Comparison of ENCODE assay signal across 18 cellular contexts in genomic region chr3:34258271-34259015, GRCh38.
DNase-seq lines count a peak whose midpoint lies in the region; TF ChIP-seq lines count a peak whose summit lies in the region.
"Had no signal": no experiment of that assay in that cellular context is flagged by ENCODE, and none has a peak within 500 bp of the region (broad histone marks: within the 10 kb centered on the region; RNA-seq: fewer than 3 reads in every experiment).

No MANE protein-coding gene starts in this region.

- no peaks in the 10 kb centered on the region for H3K79me1 ChIP-seq in mesendoderm (ENCODE audit: low read length)

- no peak overlapping the region for H3K27ac ChIP-seq in mesendoderm (ENCODE audit: low read depth, low read length)
- H3K27ac ChIP-seq: KMS-11, SJSA1, stomach had no signal

- DNase-seq in G401 (ENCODE audit: low spot score) (peak; percentile 29), NCI-H2107 (lab: John Stamatoyannopoulos, UW) (peak; percentile 25), astrocyte of the spinal cord (ENCODE audit: low read depth, low spot score) (peak; percentile 57), mesendoderm (peak; percentile 53), DMS153 treated with DMSO at 0.1 percent for 48 hours (lab: John Stamatoyannopoulos, UW; ENCODE audit: unreplicated experiment) (no peak)
- DNase-seq in stimulated activated CD4-positive, alpha-beta T cell treated with anti-CD3 and anti-CD28 coated beads, Interleukin-2, amount 100 ng/mL, for 48 hours, result no peak
- no peak for DNase-seq in stimulated activated CD8-positive, alpha-beta memory T cell treated with anti-CD3 and anti-CD28 coated beads, Interleukin-4, amount 100 ng/mL, for 48 hours
- DNase-seq: activated CD4-positive, alpha-beta T cell treated with anti-CD3 and anti-CD28 coated beads, Interleukin-2, amount 50 U/mL, for 4 hours; activated naive CD4-positive, alpha-beta T cell treated with Interleukin-2 at 50 U/mL for 16 hours; DND-41; effector memory CD8-positive, alpha-beta T cell; MV-4-11; NCI-H1930; NCI-H774; stimulated activated CD4-positive, alpha-beta T cell treated with anti-CD3 and anti-CD28 coated beads, Interleukin-4, amount 100 ng/mL, for 4 hours; stomach had no signal

- no peak overlapping the region for H4K5ac ChIP-seq in mesendoderm (ENCODE audit: low read length)

- no peak overlapping the region for H3K4me2 ChIP-seq in mesendoderm (ENCODE audit: low read length)
- H3K4me2 ChIP-seq: KMS-11 had no signal

- H3K4me3 ChIP-seq in astrocyte of the spinal cord (ENCODE audit: low read depth, low read length) (no peak overlapping the region), mesendoderm (ENCODE audit: low read length) (no peak overlapping the region)
- H3K4me3 ChIP-seq: SJSA1, stomach had no signal

- H2AK5ac ChIP-seq in mesendoderm (ENCODE audit: low read length), result no peak overlapping the region

- no peak overlapping the region for H2BK5ac ChIP-seq in mesendoderm (ENCODE audit: low read length)

- WGBS in mesendoderm (ENCODE audit: extremely low coverage, insufficient coverage, low lambda C conversion rate), result no CpG with 5 or more reads among the region's 2 CpGs

- no peaks in the 10 kb centered on the region for H3K27me3 ChIP-seq in mesendoderm (ENCODE audit: insufficient read depth, low read length, poor library complexity)
- H3K27me3 ChIP-seq: SJSA1, stomach had no signal

- in situ Hi-C loops in G401 (cut with HindIII; ENCODE audit: low sequenced_read_pairs) (no loop called here), astrocyte of the spinal cord (cut with HindIII; ENCODE audit: low sequenced_read_pairs) (no loop called here)

- TF ChIP-seq CTCF in astrocyte of the spinal cord (IDR thresholded peaks at IDR 0.05; ENCODE audit: low read depth, low read length), result no peak

- H3K4me1 ChIP-seq in mesendoderm (ENCODE audit: control insufficient read depth, low read depth, low read length), result peaks cover 20% of the 10 kb centered on the region
- H3K4me1 ChIP-seq: SJSA1 had no signal

- H3K4ac ChIP-seq in mesendoderm (ENCODE audit: low read depth, low read length), result no peak overlapping the region

- no peak overlapping the region for H3K23ac ChIP-seq in mesendoderm (ENCODE audit: low read length)

- H2BK120ac ChIP-seq in mesendoderm (ENCODE audit: low read depth, low read length), result no peak overlapping the region

- H3K18ac ChIP-seq in mesendoderm (ENCODE audit: low read length), result peak overlapping the region; percentile 62

- H3K56ac ChIP-seq in mesendoderm (ENCODE audit: low read length), result no peak overlapping the region

- H2BK15ac ChIP-seq in mesendoderm (replicated peaks; ENCODE audit: low read depth), result no peak overlapping the region

- no peak overlapping the region for H4K8ac ChIP-seq in mesendoderm (ENCODE audit: low read depth, low read length)

- H3K9ac ChIP-seq in mesendoderm (ENCODE audit: low read length), result no peak overlapping the region
- H3K9ac ChIP-seq: KMS-11 had no signal

- H3K36me3 ChIP-seq in mesendoderm (ENCODE audit: control insufficient read depth, insufficient read depth, low read length), result no peaks in the 10 kb centered on the region
- H3K36me3 ChIP-seq: SJSA1, stomach had no signal

- H3K79me2 ChIP-seq in mesendoderm (ENCODE audit: control insufficient read depth, insufficient read depth, low read length), result no peaks in the 10 kb centered on the region

Comparison
In these comparisons a context has a peak if more than half of its experiments do, and no peak if none do; other contexts are left out.
1. DNase-seq: peak in G401 (single experiment), NCI-H2107 (single experiment), astrocyte of the spinal cord (single experiment) and mesendoderm (single experiment); none in stimulated activated CD4-positive, alpha-beta T cell treated with anti-CD3 and anti-CD28 coated beads, Interleukin-2, amount 100 ng/mL, for 48 hours (0 of 2), stimulated activated CD8-positive, alpha-beta memory T cell treated with anti-CD3 and anti-CD28 coated beads, Interleukin-4, amount 100 ng/mL, for 48 hours (single experiment) and DMS153 treated with DMSO at 0.1 percent for 48 hours (single experiment).